Comparison of ENCODE assay signal across 23 cellular contexts in the genomic region with DNA sequence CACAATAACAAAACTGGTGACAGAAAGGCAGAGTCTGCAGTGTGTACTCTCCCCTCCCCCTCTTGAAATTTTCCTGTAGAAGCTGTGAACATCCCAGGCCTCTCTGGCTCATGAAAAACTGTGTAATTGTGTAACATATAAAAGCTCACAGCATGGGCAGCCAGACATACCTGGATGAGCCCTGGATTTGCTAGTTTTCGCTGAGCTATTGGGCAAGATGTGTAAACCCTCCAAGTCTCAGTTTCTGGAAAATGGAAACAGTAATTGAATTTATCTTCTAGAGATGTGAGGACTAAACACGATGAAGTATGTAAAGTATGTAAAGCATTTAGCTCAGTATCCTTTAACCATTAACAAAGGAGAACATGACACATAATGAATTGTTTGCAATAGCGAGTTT.
DNase-seq lines count a peak whose midpoint lies in the region; ATAC-seq, FAIRE-seq and TF ChIP-seq lines count a peak whose summit lies in the region.
"Had no signal": no experiment of that assay in that cellular context is flagged by ENCODE, and none has a peak within 500 bp of the region (broad histone marks: within the 10 kb centered on the region; RNA-seq: fewer than 3 reads in every experiment).

No MANE protein-coding gene starts in this region.

- no peak overlapping the region for H3K9ac ChIP-seq in HepG2 (ENCODE audit: insufficient read depth, low read depth, low read length)

- peak overlapping the region; percentile 39 to 77; a peak in 4 of 6 replicates for H3K27ac ChIP-seq in A549
- no peak overlapping the region for H3K27ac ChIP-seq in HepG2 (ENCODE audit: extremely low read length, insufficient read depth, low read length)
- H3K27ac ChIP-seq: 22Rv1 had no signal

- TF ChIP-seq EP300 in A549 (IDR thresholded peaks at IDR 0.05), result no peak; a peak in 1 of 5 replicates
- TF ChIP-seq EP300 in HepG2 (IDR thresholded peaks at IDR 0.05; ENCODE audit: low read depth in 2 of 2, low read length in 2 of 2), result no peak
- no peak for TF ChIP-seq EP300 in HepG2 (CRISPR knock-in tag; IDR thresholded peaks at IDR 0.05; ENCODE audit: borderline replicate concordance)

- in situ Hi-C loops in HepG2 (cut with HindIII; ENCODE audit: extremely low pct_ligation_motif_present, low pct_unique_long_range_greater_than_20kb), result loop anchor here (5.0 kb wide), 2 partner anchors 143 to 288 kb away; a partner anchor contains a TSS
- in situ Hi-C loops in G401 (cut with HindIII; ENCODE audit: low sequenced_read_pairs), result no loop called here

- no peaks in the 10 kb centered on the region for H4K20me1 ChIP-seq in HepG2 (ENCODE audit: insufficient read depth, low read length)

- DNase-seq in A549 (ENCODE audit: low read depth in 1 of 2, low spot score in 1 of 2), result peak in 1 of 2 experiments; percentile 34
- peak; percentile 11 for DNase-seq in HuH-7.5 (ENCODE audit: low spot score)
- DNase-seq in chondrocyte (ENCODE audit: low spot score), result no peak
- DNase-seq in HepG2 (ENCODE audit: low spot score), result peak; percentile 82
- DNase-seq in SKM-1 treated with dmso at 0.1 percent for 144 hours (lab: John Stamatoyannopoulos, UW; ENCODE audit: unreplicated experiment), result no peak
- DNase-seq in NCI-H146 (lab: John Stamatoyannopoulos, UW), result no peak
- no peak for DNase-seq in G401 (ENCODE audit: low spot score)
- no peak for DNase-seq in NCI-H82 treated with DMSO at 0.1 percent for 48 hours (lab: John Stamatoyannopoulos, UW; ENCODE audit: unreplicated experiment)
- DNase-seq: activated CD8-positive, alpha-beta T cell treated with anti-CD3 and anti-CD28 coated beads, Interleukin-2, amount 10 ng/mL, durations not matched to agents 7 days and 5 days; activated naive CD8-positive, alpha-beta T cell treated with anti-CD3 and anti-CD28 coated beads, Interleukin-2, amount 10 ng/mL, durations not matched to agents 7 days and 5 days; CD4-positive, CD25-positive, alpha-beta regulatory T cell; DND-41; foreskin fibroblast; MM.1S; natural killer cell; NCI-H1694; NCI-H446 treated with DMSO at 0.1 percent for 48 hours had no signal

- H2AFZ ChIP-seq in HepG2 (ENCODE audit: low read length), result no peak overlapping the region

- TF ChIP-seq RAD21 in A549 (conservative IDR thresholded peaks at IDR 0.05 in 1 of 2, IDR thresholded peaks at IDR 0.05 in 1 of 2), result no peak
- no peak for TF ChIP-seq RAD21 in HepG2 (CRISPR knock-in tag; IDR thresholded peaks at IDR 0.05)

- H3K36me3 ChIP-seq in HepG2 (replicated peaks in 1 of 2; ENCODE audit: control insufficient read depth in 1 of 2, insufficient read depth in 2 of 2, low read length in 2 of 2), result no peaks in the 10 kb centered on the region

- CTCF ChIA-PET in A549 (lab: Yijun Ruan, JAX) (interaction anchor here (0.6 to 6.9 kb wide), 18 partner anchors 9 to 613 kb away, joined by 3 to 103 read pairs (median 4); no protein-coding TSS in a partner anchor), HepG2 (lab: Yijun Ruan, JAX; ENCODE audit: low intra/inter-chr PET ratio, low total read pairs) (interaction anchor here (1.7 to 4.3 kb wide), 2 partner anchors 68 to 287 kb away, joined by 9 to 34 read pairs; no protein-coding TSS in a partner anchor)

- H3K79me2 ChIP-seq in HepG2 (ENCODE audit: insufficient read depth, low read length), result no peaks in the 10 kb centered on the region

- peaks cover 4% of the 10 kb centered on the region for H3K9me3 Mint-ChIP-seq in chondrocyte (ENCODE audit: low read depth)
- H3K9me3 Mint-ChIP-seq: CD4-positive, CD25-positive, alpha-beta regulatory T cell; central memory CD8-positive, alpha-beta T cell; natural killer cell; stimulated activated effector memory CD8-positive, alpha-beta T cell treated with anti-CD3 and anti-CD28 coated beads, Interleukin-12 subunit alpha, Interleukin-12 subunit beta, amount 100 ng/mL, for 72 hours had no signal

- no peak for TF ChIP-seq POLR2A in A549 (IDR thresholded peaks at IDR 0.05; ENCODE audit: low read length)
- no peak for TF ChIP-seq POLR2A in HepG2 (IDR thresholded peaks at IDR 0.05; ENCODE audit: insufficient read depth in 1 of 2, low read depth in 2 of 2, low read length in 2 of 2)

- no peak overlapping the region for H3K4me3 ChIP-seq in A549
- peak overlapping the region in 1 of 3 experiments; percentile 17; a peak in 1 of 6 replicates for H3K4me3 ChIP-seq in HepG2 (replicated peaks in 1 of 3; ENCODE audit: insufficient read depth in 1 of 3, low read depth in 2 of 3, low read length in 3 of 3)

- H3K27me3 Mint-ChIP-seq in chondrocyte (ENCODE audit: low read depth), result no peaks in the 10 kb centered on the region
- H3K27me3 Mint-ChIP-seq: progenitor cell of endocrine pancreas had no signal

- H3K27me3 ChIP-seq in HepG2 (ENCODE audit: control insufficient read depth in 1 of 2, insufficient read depth in 2 of 2, low read length in 2 of 2), result no peaks in the 10 kb centered on the region; a peak in 1 of 5 replicates

- peaks cover 3% of the 10 kb centered on the region; the same call in 1 of the 3 replicates for H3K9me3 ChIP-seq in A549
- no peaks in the 10 kb centered on the region for H3K9me3 ChIP-seq in HepG2 (ENCODE audit: low read length)

- POLR2A ChIA-PET in A549 (lab: Yijun Ruan, JAX) (no interaction called here), HepG2 (lab: Yijun Ruan, JAX) (interaction anchor here (1.1 kb wide), 1 partner anchor 286 kb away, joined by 4 read pairs; no protein-coding TSS in a partner anchor)

- ATAC-seq in A549 (peak; percentile 54 to 57; a peak in 5 of 6 replicates), HepG2 (peak; percentile 75)
- ATAC-seq: activated CD8-positive, alpha-beta T cell treated with anti-CD3 and anti-CD28 coated beads, Interleukin-2, amount 10 ng/mL, durations not matched to agents 7 days and 5 days; natural killer cell; stimulated activated effector memory CD8-positive, alpha-beta T cell treated with anti-CD3 and anti-CD28 coated beads, Interleukin-12 subunit alpha, Interleukin-12 subunit beta, amount 100 ng/mL, for 72 hours had no signal

- peak overlapping the region; percentile 72 for H3K27ac Mint-ChIP-seq in chondrocyte (ENCODE audit: unreplicated experiment)
- H3K27ac Mint-ChIP-seq: activated CD8-positive, alpha-beta T cell treated with anti-CD3 and anti-CD28 coated beads, Interleukin-2, amount 10 ng/mL, durations not matched to agents 7 days and 5 days; activated naive CD8-positive, alpha-beta T cell treated with anti-CD3 and anti-CD28 coated beads, Interleukin-2, amount 10 ng/mL, durations not matched to agents 7 days and 5 days; CD4-positive, CD25-positive, alpha-beta regulatory T cell; natural killer cell; progenitor cell of endocrine pancreas; stimulated activated effector memory CD8-positive, alpha-beta T cell treated with anti-CD3 and anti-CD28 coated beads, Interleukin-12 subunit alpha, Interleukin-12 subunit beta, amount 100 ng/mL, for 72 hours; T-helper 1 cell treated with Interleukin-12 subunit alpha and Interleukin-12 subunit beta and Interleukin-4 antibody, amounts not matched to agents 30 μg/mL and 1 μg/mL, for 36 hours; WTC11 had no signal

- peaks cover 2% of the 10 kb centered on the region for H3K36me3 Mint-ChIP-seq in chondrocyte (ENCODE audit: low read depth)
- H3K36me3 Mint-ChIP-seq: natural killer cell; stimulated activated effector memory CD8-positive, alpha-beta T cell treated with anti-CD3 and anti-CD28 coated beads, Interleukin-12 subunit alpha, Interleukin-12 subunit beta, amount 100 ng/mL, for 72 hours had no signal

- intact Hi-C loops in HepG2 (cut with micrococcal nuclease; ENCODE audit: unreplicated experiment), result loop anchor here (1.0 kb wide), 2 partner anchors 288 to 330 kb away; no protein-coding TSS in a partner anchor

- FAIRE-seq in A549 (lab: Jason Lieb, UNC), result no peak
- FAIRE-seq in HepG2 (lab: Jason Lieb, UNC), result no peak

- BruUV-seq in HepG2 (replicated peaks; lab: Mats Ljungman, UMichigan), result no TSS peak

- H3K4me1 ChIP-seq in A549, result peaks cover 39% of the 10 kb centered on the region
- H3K4me1 ChIP-seq in HepG2 (ENCODE audit: insufficient read depth, low read length), result peaks cover 52% of the 10 kb centered on the region

- H3K4me2 ChIP-seq in A549 (peak overlapping the region; percentile 63), HepG2 (ENCODE audit: low read depth, low read length) (peak overlapping the region; percentile 59)

- H3K4me1 Mint-ChIP-seq in chondrocyte (ENCODE audit: low read depth), result peaks cover 69% of the 10 kb centered on the region
- H3K4me1 Mint-ChIP-seq: central memory CD8-positive, alpha-beta T cell; natural killer cell; stimulated activated effector memory CD8-positive, alpha-beta T cell treated with anti-CD3 and anti-CD28 coated beads, Interleukin-12 subunit alpha, Interleukin-12 subunit beta, amount 100 ng/mL, for 72 hours had no signal

- H3K4me3 Mint-ChIP-seq in chondrocyte (ENCODE audit: unreplicated experiment), result no peak overlapping the region
- H3K4me3 Mint-ChIP-seq: activated CD8-positive, alpha-beta T cell treated with anti-CD3 and anti-CD28 coated beads, Interleukin-2, amount 10 ng/mL, durations not matched to agents 7 days and 5 days; activated naive CD8-positive, alpha-beta T cell treated with anti-CD3 and anti-CD28 coated beads, Interleukin-2, amount 10 ng/mL, durations not matched to agents 7 days and 5 days; CD4-positive, CD25-positive, alpha-beta regulatory T cell; central memory CD8-positive, alpha-beta T cell; natural killer cell; stimulated activated effector memory CD8-positive, alpha-beta T cell treated with anti-CD3 and anti-CD28 coated beads, Interleukin-12 subunit alpha, Interleukin-12 subunit beta, amount 100 ng/mL, for 72 hours; T-helper 1 cell treated with Interleukin-12 subunit alpha and Interleukin-12 subunit beta and Interleukin-4 antibody, amounts not matched to agents 30 μg/mL and 1 μg/mL, for 36 hours; WTC11 had no signal

- WGBS in A549 (ENCODE audit: missing lambda C conversion rate), result 3% methylated on average over 3 of the region's 3 CpGs
- 0% methylated on average over 3 of the region's 3 CpGs for WGBS in HepG2 (ENCODE audit: low lambda C conversion rate)

- TF ChIP-seq CTCF in A549 (IDR thresholded peaks at IDR 0.05) (no peak), chondrocyte (IDR thresholded peaks at IDR 0.05) (no peak), HepG2 (CRISPR knock-in tag; IDR thresholded peaks at IDR 0.05) (no peak)

TF ChIP-seq in A549, 52 proteins besides CTCF, POLR2A, EP300 and RAD21:
- TF ChIP-seq CEBPB (IDR thresholded peaks at IDR 0.05) (peak; percentile 32 to 66; a peak in 3 of 4 replicates), PHF8 (IDR thresholded peaks at IDR 0.05; ENCODE audit: borderline replicate concordance, low read depth) (no peak)

TF ChIP-seq in HepG2, 621 proteins besides CTCF, POLR2A, EP300 and RAD21 (continues in another document):
- TF ChIP-seq SOX5 (CRISPR knock-in tag; IDR thresholded peaks at IDR 0.05; ENCODE audit: borderline replicate concordance) (peak; percentile 53; the same call in 1 of the 2 replicates), ZNF841 (CRISPR knock-in tag; IDR thresholded peaks at IDR 0.05; ENCODE audit: borderline replicate concordance) (no peak)

Comparison
In these comparisons a context has a peak if more than half of its experiments do, and no peak if none do; other contexts are left out.
1. DNase-seq: peak in HuH-7.5 (single experiment) and HepG2 (single experiment); none in chondrocyte (single experiment), SKM-1 treated with dmso at 0.1 percent for 144 hours (single experiment), NCI-H146 (single experiment), G401 (single experiment) and NCI-H82 treated with DMSO at 0.1 percent for 48 hours (single experiment).